In the genomic region with DNA sequence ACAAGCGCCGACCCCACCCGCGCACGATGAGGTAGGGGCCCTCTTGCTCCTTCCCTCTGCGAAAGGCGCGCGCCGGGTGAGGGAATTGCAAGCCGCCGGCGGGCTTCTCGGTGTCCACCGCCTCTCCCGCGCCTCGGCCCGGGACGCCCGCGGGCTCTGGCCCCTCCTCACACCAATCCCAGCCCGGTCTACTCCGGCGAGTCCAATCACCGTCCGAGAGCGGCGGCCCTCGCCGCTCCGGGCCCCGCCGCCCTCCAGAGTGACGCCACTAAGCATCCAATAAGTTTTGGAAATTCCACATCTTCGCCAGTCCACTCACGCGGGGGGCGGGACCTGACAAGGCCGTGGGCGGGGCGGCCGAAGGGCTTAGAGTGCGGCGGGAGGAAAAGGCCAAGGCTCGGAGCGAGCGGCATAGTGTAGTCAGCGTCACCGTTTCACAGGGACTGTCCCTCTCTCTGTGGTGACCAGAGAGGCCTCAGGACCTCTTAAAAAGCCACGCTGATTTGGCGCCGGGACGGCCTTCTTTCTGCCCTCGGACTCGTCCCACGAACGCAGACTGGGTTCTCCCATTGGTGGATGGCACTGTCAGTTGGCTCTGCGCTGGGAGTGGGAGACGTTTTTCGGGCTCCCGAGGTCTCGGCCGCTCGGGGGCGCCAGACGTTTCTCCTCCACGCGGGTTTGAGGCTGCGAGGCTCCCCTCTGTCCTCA, we compare ENCODE assay signal across 8 cellular contexts. TPM values are rescaled to one million over a fixed set of nuclear protein-coding genes. Genes with fewer than 3 reads are reported as not detected.
DNase-seq lines count a peak whose midpoint lies in the region; ATAC-seq and TF ChIP-seq lines count a peak whose summit lies in the region.

A gene with protein sequence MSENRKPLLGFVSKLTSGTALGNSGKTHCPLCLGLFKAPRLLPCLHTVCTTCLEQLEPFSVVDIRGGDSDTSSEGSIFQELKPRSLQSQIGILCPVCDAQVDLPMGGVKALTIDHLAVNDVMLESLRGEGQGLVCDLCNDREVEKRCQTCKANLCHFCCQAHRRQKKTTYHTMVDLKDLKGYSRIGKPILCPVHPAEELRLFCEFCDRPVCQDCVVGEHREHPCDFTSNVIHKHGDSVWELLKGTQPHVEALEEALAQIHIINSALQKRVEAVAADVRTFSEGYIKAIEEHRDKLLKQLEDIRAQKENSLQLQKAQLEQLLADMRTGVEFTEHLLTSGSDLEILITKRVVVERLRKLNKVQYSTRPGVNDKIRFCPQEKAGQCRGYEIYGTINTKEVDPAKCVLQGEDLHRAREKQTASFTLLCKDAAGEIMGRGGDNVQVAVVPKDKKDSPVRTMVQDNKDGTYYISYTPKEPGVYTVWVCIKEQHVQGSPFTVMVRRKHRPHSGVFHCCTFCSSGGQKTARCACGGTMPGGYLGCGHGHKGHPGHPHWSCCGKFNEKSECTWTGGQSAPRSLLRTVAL (minus strand): TSS at position 161 of the 708 bp plus-strand sequence. CDS start 548 bp downstream, outside the sequence.

- H4K20me1 ChIP-seq in GM23248 (ENCODE audit: insufficient read depth) (no peaks in the 10 kb centered on the region), Karpas-422 (ENCODE audit: insufficient read depth, low read depth, low read length) (no peaks in the 10 kb centered on the region)

- no peaks in the 10 kb centered on the region for H3K36me3 ChIP-seq in GM23248 (ENCODE audit: low read depth)
- H3K36me3 ChIP-seq in Karpas-422 (ENCODE audit: insufficient read depth, low read length): no peaks in the 10 kb centered on the region

- H3K4me3 Mint-ChIP-seq in nephron: peak within 1 kb of the TSS; percentile 90 to 95 (median 91)

- H3K9ac ChIP-seq in GM23248 (peak within 1 kb of the TSS; percentile 84), Karpas-422 (ENCODE audit: low read length) (no peak within 1 kb of the TSS)

- peak within 1 kb of the TSS; percentile 96 to 98 (median 97) for H3K27ac Mint-ChIP-seq in nephron

- DNase-seq in EH (ENCODE audit: low read depth) (peak; percentile 97), GM23248 (peak; percentile 99), Karpas-422 (no peak), RWPE1 (ENCODE audit: low spot score) (peak; percentile 93), fibroblast of the aortic adventitia (ENCODE audit: low read depth) (peak; percentile 97)
- peak; percentile 76 for DNase-seq in activated effector memory CD4-positive, alpha-beta T cell treated with Interleukin-2 at 50 U/mL for 16 hours
- peak; percentile 87 for DNase-seq in stimulated activated naive CD8-positive, alpha-beta T cell treated with anti-CD3 and anti-CD28 coated beads, Interleukin-15, Interleukin-2, amounts not matched to agents 100 U/mL and 50 U/mL, for 24 hours

- H3K4me1 Mint-ChIP-seq in nephron: peaks cover 46% of the 10 kb centered on the region

- H3K9me2 ChIP-seq in GM23248 (ENCODE audit: insufficient read depth) (no peaks in the 10 kb centered on the region), Karpas-422 (replicated peaks; ENCODE audit: insufficient read depth, low read length) (no peaks in the 10 kb centered on the region)

- no peaks in the 10 kb centered on the region for H3F3A ChIP-seq in GM23248 (ENCODE audit: insufficient read depth)

- H3K27ac ChIP-seq in GM23248: peak within 1 kb of the TSS; percentile 76
- no peak within 1 kb of the TSS for H3K27ac ChIP-seq in Karpas-422 (ENCODE audit: low read length)
- peak within 1 kb of the TSS; percentile 78 for H3K27ac ChIP-seq in RWPE1

- 1% methylated on average over 67 to 70 of the region's 70 CpGs for WGBS in GM23248 (ENCODE audit: low coverage in 1 of 2, low lambda C conversion rate in 2 of 2, missing lambda C conversion rate in 2 of 2), 2 experiments

- POLR2A ChIA-PET in RWPE1 (lab: Yijun Ruan, JAX; ENCODE audit: low non-redundant PET): no interaction called here

- peaks cover 13% of the 10 kb centered on the region for H3K36me3 Mint-ChIP-seq in nephron (ENCODE audit: low read depth)

- no peaks in the 10 kb centered on the region for H3K9me3 Mint-ChIP-seq in nephron

- CTCF ChIA-PET in RWPE1 (lab: Yijun Ruan, JAX): interaction anchor here (0.6 to 1.7 kb wide), 7 partner anchors 11 to 1064 kb away, joined by 3 to 11 read pairs (median 4); no protein-coding TSS in a partner anchor

- H3K4me1 ChIP-seq in GM23248 (ENCODE audit: insufficient read depth): no peaks in the 10 kb centered on the region
- no peaks in the 10 kb centered on the region for H3K4me1 ChIP-seq in Karpas-422 (ENCODE audit: low read length)

- in situ Hi-C loops in GM23248 (cut with MboI): loop anchor here (5.0 kb wide), 1 partner anchor 49 kb away; no protein-coding TSS in a partner anchor

- H2AFZ ChIP-seq in GM23248: peak within 1 kb of the TSS; percentile 83
- no peak within 1 kb of the TSS for H2AFZ ChIP-seq in Karpas-422 (ENCODE audit: low read length)

- H3K9me3 ChIP-seq in GM23248 (ENCODE audit: low read depth) (no peaks in the 10 kb centered on the region), Karpas-422 (ENCODE audit: low read length) (no peaks in the 10 kb centered on the region)

- TF ChIP-seq CTCF in RWPE1 (conservative IDR thresholded peaks at IDR 0.05; ENCODE audit: low read depth): peak; percentile 84
- TF ChIP-seq CTCF in fibroblast of the aortic adventitia (IDR thresholded peaks at IDR 0.05; ENCODE audit: insufficient read depth, low read length): peak; percentile 72
- peak; percentile 69 to 88 (median 75) for TF ChIP-seq CTCF in nephron (IDR thresholded peaks at IDR 0.05; ENCODE audit: unreplicated experiment in 3 of 3)

- peak; percentile 89 for ATAC-seq in stimulated activated naive CD8-positive, alpha-beta T cell treated with anti-CD3 and anti-CD28 coated beads, Interleukin-15, Interleukin-2, amounts not matched to agents 100 U/mL and 50 U/mL, for 24 hours

- H3K27me3 ChIP-seq in GM23248 (replicated peaks; ENCODE audit: insufficient read depth): no peaks in the 10 kb centered on the region
- H3K27me3 ChIP-seq in Karpas-422 (ENCODE audit: low read length): no peaks in the 10 kb centered on the region

- H3K4me3 ChIP-seq in GM23248 (peak within 1 kb of the TSS; percentile 81), Karpas-422 (ENCODE audit: low read length) (peak within 1 kb of the TSS; percentile 15; the same call in 1 of the 2 replicates), fibroblast of the aortic adventitia (ENCODE audit: low read depth, low read length) (peak within 1 kb of the TSS; percentile 93)

- H3K27me3 Mint-ChIP-seq in nephron (ENCODE audit: low read depth): peaks cover 4% of the 10 kb centered on the region

- H3K79me2 ChIP-seq in GM23248 (ENCODE audit: insufficient read depth) (no peaks in the 10 kb centered on the region), Karpas-422 (ENCODE audit: low read length) (no peaks in the 10 kb centered on the region)

- H3K4me2 ChIP-seq in GM23248 (ENCODE audit: unreplicated experiment) (peak within 1 kb of the TSS; percentile 64), Karpas-422 (ENCODE audit: low read depth, low read length, poor library complexity, severe bottlenecking) (peak within 1 kb of the TSS; percentile 35)

RNA-seq across cellular contexts. Expression of the gene that starts here (rescaled TPM):
- 0.51 and 0.76 TPM in 2 replicates for total RNA-seq in GM23248 (2014; rRNA removed; shearing (Covaris generic))
- polyA plus RNA-seq in GM23248 (2016; fragmentation: Nextera tagmentation; extraction: Ambion mirVana): 0.44 and 1.4 TPM in 2 replicates
- not detected in 2 replicates for total RNA-seq in Karpas-422 (2014; rRNA removed; shearing (Covaris generic); ENCODE audit: low replicate concordance)
- 3.3 and 8.1 TPM in 2 replicates for total RNA-seq in fibroblast of the aortic adventitia (ENCODE audit: low replicate concordance)

Comparison
In these comparisons a context has a peak if more than half of its experiments do, and no peak if none do; other contexts are left out.
1. H3K4me3 ChIP-seq: peak in every context shown above with its lines; median percentile 93 in fibroblast of the aortic adventitia; 81 in GM23248; 15 in Karpas-422.